ENCODE assay signal across 1 cellular context in genomic region chr13:95447766-95448165, GRCh38.
TF ChIP-seq lines count a peak whose summit lies in the region.

No MANE protein-coding gene starts in this region.

TF ChIP-seq in HCT116, 20 proteins besides CTCF, POLR2A, EP300 and RAD21:
- no peak for TF ChIP-seq TCF7L2 (IDR thresholded peaks at IDR 0.05; ENCODE audit: borderline replicate concordance, extremely low read depth, insufficient read depth, insufficient read length)
- TF ChIP-seq ZNF274 (IDR thresholded peaks at IDR 0.05; ENCODE audit: low read depth, low read length) = no peak
- TF ChIP-seq YY1 (IDR thresholded peaks at IDR 0.05; ENCODE audit: extremely low read depth, insufficient replicate concordance, low read depth, low read length) = no peak
- TF ChIP-seq ATF3 (IDR thresholded peaks at IDR 0.05) = no peak
- no peak for TF ChIP-seq SP1 (IDR thresholded peaks at IDR 0.05; ENCODE audit: low read depth)
- no peak for TF ChIP-seq CBX3 (IDR thresholded peaks at IDR 0.05; ENCODE audit: low read depth)
- TF ChIP-seq JUND (IDR thresholded peaks at IDR 0.05) = no peak
- TF ChIP-seq CEBPB (IDR thresholded peaks at IDR 0.05; ENCODE audit: low read depth) = no peak
- no peak for TF ChIP-seq EGR1 (IDR thresholded peaks at IDR 0.05; ENCODE audit: low read depth)
- no peak for TF ChIP-seq FOSL1 (IDR thresholded peaks at IDR 0.05; ENCODE audit: low read depth)
- no peak for TF ChIP-seq ZBTB33 (IDR thresholded peaks at IDR 0.05; ENCODE audit: extremely low read depth, insufficient replicate concordance, low read length)
- no peak for TF ChIP-seq ELF1 (IDR thresholded peaks at IDR 0.05; ENCODE audit: borderline replicate concordance, low read depth)
- TF ChIP-seq MAX (IDR thresholded peaks at IDR 0.05) = no peak
- no peak for TF ChIP-seq EZH2 (IDR thresholded peaks at IDR 0.05)
- TF ChIP-seq SIN3A (IDR thresholded peaks at IDR 0.05; ENCODE audit: low read depth) = no peak
- TF ChIP-seq EZH2phosphoT487 (IDR thresholded peaks at IDR 0.05; ENCODE audit: borderline replicate concordance) = no peak
TF ChIP-seq in HCT116: peak in this region for 0.
